ENCODE assay signal across 2 cellular contexts in genomic region chr1:151893176-151893924, GRCh38.
TF ChIP-seq lines count a peak whose summit lies in the region.

No MANE protein-coding gene starts in this region.

TF ChIP-seq in K562, 482 proteins besides CTCF, POLR2A, EP300 and RAD21:
- TF ChIP-seq BRD4 (IDR thresholded peaks at IDR 0.05) (no peak), BHLHE40 (IDR thresholded peaks at IDR 0.05; ENCODE audit: low read length) (no peak), TEAD1 (CRISPR knock-in tag; IDR thresholded peaks at IDR 0.05) (no peak), PCBP1 (IDR thresholded peaks at IDR 0.05; ENCODE audit: low read depth, low read length, poor library complexity, severe bottlenecking) (no peak), DLX4 (CRISPR knock-in tag; IDR thresholded peaks at IDR 0.05) (no peak), NEUROD1 (IDR thresholded peaks at IDR 0.05; ENCODE audit: borderline replicate concordance, low read depth, low read length, partially characterized antibody) (no peak), ZNF507 (tag; conservative IDR thresholded peaks at IDR 0.05) (no peak), STAT5B (CRISPR knock-in tag; IDR thresholded peaks at IDR 0.05) (no peak), ARID1B (IDR thresholded peaks at IDR 0.05) (no peak), KLF1 (tag; IDR thresholded peaks at IDR 0.05) (no peak), ZNF395 (CRISPR knock-in tag; IDR thresholded peaks at IDR 0.05) (no peak), ZNF3 (CRISPR knock-in tag; IDR thresholded peaks at IDR 0.05) (no peak), PURB (CRISPR knock-in tag; IDR thresholded peaks at IDR 0.05; ENCODE audit: low read depth) (no peak), CAMTA2 (CRISPR knock-in tag; conservative IDR thresholded peaks at IDR 0.05) (no peak), SOX6 (IDR thresholded peaks at IDR 0.05) (no peak), TRIM28 (IDR thresholded peaks at IDR 0.05) (no peak), SP2 (IDR thresholded peaks at IDR 0.05; ENCODE audit: extremely low read depth, low read depth, low read length, poor library complexity, severe bottlenecking) (no peak), RFX5 (IDR thresholded peaks at IDR 0.05; ENCODE audit: low read depth, low read length) (no peak)
TF ChIP-seq in K562: peak in this region for 0.

TF ChIP-seq in GM12891, 5 proteins besides CTCF, POLR2A, EP300 and RAD21:
- TF ChIP-seq PAX5 (IDR thresholded peaks at IDR 0.05; ENCODE audit: insufficient read depth, low read length, severe bottlenecking) = no peak
- TF ChIP-seq TAF1 (IDR thresholded peaks at IDR 0.05; ENCODE audit: low read depth, low read length) = no peak
- TF ChIP-seq SPI1 (IDR thresholded peaks at IDR 0.05; ENCODE audit: low read depth, low read length) = no peak
- no peak for TF ChIP-seq POLR2AphosphoS5 (IDR thresholded peaks at IDR 0.05; ENCODE audit: low read depth, low read length)
- TF ChIP-seq POU2F2 (IDR thresholded peaks at IDR 0.05; ENCODE audit: low read depth, low read length) = no peak
TF ChIP-seq in GM12891: peak in this region for 0.
